ENCODE assay signal across 12 cellular contexts in the genomic region with DNA sequence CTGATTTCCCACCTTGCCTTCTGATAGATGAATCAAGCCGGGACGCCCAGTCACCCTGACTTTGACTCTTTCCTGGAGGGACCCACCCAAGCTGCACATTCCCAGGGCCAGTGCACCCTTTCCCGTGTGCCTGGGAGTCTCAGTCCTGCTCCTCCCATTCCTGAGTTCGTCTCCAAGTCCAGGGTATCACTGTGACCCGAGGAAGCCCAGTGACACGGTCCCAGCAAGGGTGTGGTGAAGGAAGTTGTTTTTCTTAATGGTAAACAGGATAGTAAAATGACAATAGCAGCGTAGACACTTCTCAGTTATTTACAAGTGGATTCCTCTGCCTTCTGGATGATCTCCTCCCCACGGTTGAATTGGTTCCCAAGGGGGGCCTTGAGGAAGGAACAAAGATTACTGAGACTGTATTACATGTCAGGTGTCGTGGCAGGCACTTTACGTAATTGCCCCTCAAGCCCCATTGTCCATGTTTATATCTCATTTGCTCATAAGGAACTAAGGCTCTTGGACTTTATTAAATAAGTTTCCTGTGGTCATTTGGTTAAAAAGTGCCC.
"Had no signal": no experiment of that assay in that cellular context is flagged by ENCODE, and none has a peak within 500 bp of the region (broad histone marks: within the 10 kb centered on the region; RNA-seq: fewer than 3 reads in every experiment).

No MANE protein-coding gene starts in this region.

- H3K36me3 ChIP-seq: ascending aorta, tibial artery, WERI-Rb-1 had no signal

- H3K27me3 ChIP-seq: ascending aorta, tibial artery had no signal

- H3K4me3 ChIP-seq: ascending aorta, tibial artery had no signal

- ATAC-seq: activated CD8-positive, alpha-beta T cell treated with anti-CD3 and anti-CD28 coated beads, Interleukin-2, amount 10 ng/mL, durations not matched to agents 7 days and 5 days; activated naive CD8-positive, alpha-beta T cell treated with anti-CD3 and anti-CD28 coated beads, Interleukin-2, amount 50 U/mL, for 24 hours had no signal

- H3K9me3 ChIP-seq: ascending aorta, tibial artery had no signal

- H3K27ac ChIP-seq: ascending aorta, tibial artery, WERI-Rb-1 had no signal

- DNase-seq: activated CD4-positive, alpha-beta T cell treated with anti-CD3 and anti-CD28 coated beads for 4 hours; activated CD8-positive, alpha-beta memory T cell treated with anti-CD3 and anti-CD28 coated beads, Interleukin-2, amount 50 U/mL, for 48 hours; activated CD8-positive, alpha-beta T cell treated with anti-CD3 and anti-CD28 coated beads, Interleukin-2, amount 10 ng/mL, durations not matched to agents 7 days and 5 days; activated naive CD4-positive, alpha-beta T cell; activated naive CD8-positive, alpha-beta T cell treated with anti-CD3 and anti-CD28 coated beads, Interleukin-2, amount 50 U/mL, for 24 hours; foreskin melanocyte; mammary epithelial cell; nephron progenitor cell; stimulated activated CD4-positive, alpha-beta T cell treated with anti-CD3 and anti-CD28 coated beads, Interleukin-15, amount 100 ng/mL, for 24 hours; tibial artery; WERI-Rb-1 had no signal
